Comparison of ENCODE assay signal across 18 cellular contexts in the genomic region with DNA sequence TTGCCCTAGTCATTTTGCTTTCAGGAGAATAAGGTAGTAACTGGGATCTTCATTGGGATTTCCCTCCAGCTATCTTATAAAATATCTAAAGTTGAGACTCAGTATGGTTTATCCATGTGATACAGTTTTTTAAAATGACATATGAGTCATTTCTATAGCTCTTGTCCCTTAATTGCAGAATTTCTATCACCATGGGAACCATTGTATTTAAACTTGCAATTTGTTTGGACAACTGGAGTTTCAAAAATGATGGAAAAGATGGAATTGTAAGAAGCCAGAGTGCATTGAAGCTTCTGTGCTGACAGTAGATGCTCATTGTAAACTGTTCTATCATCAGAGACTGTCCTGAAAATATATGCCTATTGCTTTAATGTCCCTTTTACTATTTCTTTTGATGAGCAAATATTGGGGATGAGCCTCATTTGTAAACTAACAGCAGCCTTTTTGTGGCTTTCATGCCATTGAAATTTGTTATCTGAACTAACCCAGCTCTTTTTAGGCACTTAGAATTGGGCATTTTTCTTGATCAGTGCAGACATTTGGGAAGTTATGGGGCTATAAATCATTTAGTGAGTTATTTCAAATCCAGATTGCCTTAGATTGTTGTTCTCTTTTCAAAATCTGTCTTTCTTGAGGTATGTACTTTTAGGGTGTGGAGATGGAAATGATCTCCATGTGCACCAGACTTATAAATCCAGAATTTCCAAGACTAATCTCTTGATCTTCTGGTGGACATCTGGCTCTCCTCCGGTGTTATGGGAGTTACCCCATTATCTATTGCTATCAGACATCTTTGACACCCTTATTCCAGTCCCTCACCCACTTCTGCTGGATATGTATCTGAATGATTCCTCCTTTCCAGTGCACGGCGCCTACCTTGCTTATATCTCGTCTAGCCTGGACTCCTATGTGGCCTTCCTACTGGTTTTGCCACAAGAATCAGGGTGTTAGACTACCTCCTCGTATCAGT.
"Had no signal": no experiment of that assay in that cellular context is flagged by ENCODE, and none has a peak within 500 bp of the region (broad histone marks: within the 10 kb centered on the region; RNA-seq: fewer than 3 reads in every experiment).

No MANE protein-coding gene starts in this region.

- H3K27ac Mint-ChIP-seq: immature natural killer cell; naive thymus-derived CD8-positive, alpha-beta T cell; progenitor cell of endocrine pancreas; stimulated activated memory B cell treated with anti-CD40 and anti-IgM and Interleukin-4, amounts not matched to agents 10 μg/mL and 1 μg/mL and 100 μg/mL, for 72 hours; T-helper 1 cell treated with Interleukin-12 subunit alpha and Interleukin-12 subunit beta and Interleukin-4 antibody, amounts not matched to agents 30 μg/mL and 1 μg/mL, for 36 hours had no signal

- DNase-seq: activated CD4-positive, CD25-positive, alpha-beta regulatory T cell; activated naive CD4-positive, alpha-beta T cell treated with anti-CD3 and anti-CD28 coated beads, Interleukin-2, amount 50 U/mL, for 16 hours; activated T-cell treated with anti-CD3 and anti-CD28 coated beads, Interleukin-2, amount 50 U/mL, for 1 hour; body of pancreas; central memory CD4-positive, alpha-beta T cell; effector memory CD4-positive, alpha-beta T cell; immature natural killer cell; left cardiac atrium; mucosa of descending colon; naive thymus-derived CD8-positive, alpha-beta T cell; right cardiac atrium; trophoblast cell had no signal

- H3K4me3 Mint-ChIP-seq: immature natural killer cell; naive thymus-derived CD8-positive, alpha-beta T cell; stimulated activated memory B cell treated with anti-CD40 and anti-IgM and Interleukin-4, amounts not matched to agents 10 μg/mL and 1 μg/mL and 100 μg/mL, for 72 hours; T-helper 1 cell treated with Interleukin-12 subunit alpha and Interleukin-12 subunit beta and Interleukin-4 antibody, amounts not matched to agents 30 μg/mL and 1 μg/mL, for 36 hours had no signal

- H3K27ac ChIP-seq: body of pancreas, coronary artery, neutrophil had no signal

- H3K9me3 ChIP-seq: body of pancreas, mucosa of descending colon, neutrophil had no signal

- H3K27me3 ChIP-seq: body of pancreas, neutrophil had no signal

- H3K4me3 ChIP-seq: body of pancreas, coronary artery, mucosa of descending colon, smooth muscle cell had no signal

- ATAC-seq: body of pancreas; left cardiac atrium; mucosa of descending colon; naive thymus-derived CD8-positive, alpha-beta T cell; right cardiac atrium; stimulated activated memory B cell treated with anti-CD40 and anti-IgM and Interleukin-4, amounts not matched to agents 10 μg/mL and 1 μg/mL and 100 μg/mL, for 72 hours had no signal

- H3K27me3 Mint-ChIP-seq: naive thymus-derived CD8-positive, alpha-beta T cell; progenitor cell of endocrine pancreas; stimulated activated memory B cell treated with anti-CD40 and anti-IgM and Interleukin-4, amounts not matched to agents 10 μg/mL and 1 μg/mL and 100 μg/mL, for 72 hours had no signal

- H3K9me3 Mint-ChIP-seq: immature natural killer cell; naive thymus-derived CD8-positive, alpha-beta T cell; stimulated activated memory B cell treated with anti-CD40 and anti-IgM and Interleukin-4, amounts not matched to agents 10 μg/mL and 1 μg/mL and 100 μg/mL, for 72 hours; T-helper 1 cell treated with Interleukin-12 subunit alpha and Interleukin-12 subunit beta and Interleukin-4 antibody, amounts not matched to agents 30 μg/mL and 1 μg/mL, for 36 hours had no signal

- H3K4me2 ChIP-seq: smooth muscle cell had no signal
